ENCODE assay signal across 1 cellular context in the genomic region with DNA sequence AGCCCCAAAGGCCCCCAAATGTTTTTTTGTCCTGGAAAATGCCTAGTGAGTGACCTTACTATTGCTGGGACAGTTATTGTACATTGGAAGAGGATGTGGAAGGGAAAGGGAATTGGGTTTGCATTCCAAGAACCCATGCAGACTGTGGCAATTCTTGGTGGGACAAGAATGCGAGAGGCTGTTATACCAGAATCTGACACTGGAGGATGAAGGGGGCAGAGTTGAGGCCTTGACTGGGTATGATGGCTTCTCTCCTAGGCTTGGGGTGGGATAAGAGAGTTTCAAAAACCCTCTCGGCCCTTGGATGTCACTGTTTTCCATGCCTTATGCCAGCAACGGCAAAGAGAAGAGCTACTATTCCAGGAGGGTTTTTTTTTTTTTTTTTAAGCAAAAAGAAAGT.
TF ChIP-seq lines count a peak whose summit lies in the region.

No MANE protein-coding gene starts in this region.

TF ChIP-seq in K562, 482 proteins besides CTCF, POLR2A, EP300 and RAD21:
- TF ChIP-seq ZNF444 (CRISPR knock-in tag; IDR thresholded peaks at IDR 0.05) (no peak), NFIX (CRISPR knock-in tag; IDR thresholded peaks at IDR 0.05; ENCODE audit: low read depth) (no peak), HMG20A (CRISPR knock-in tag; conservative IDR thresholded peaks at IDR 0.05) (no peak)
- TF ChIP-seq, protein P1, sequence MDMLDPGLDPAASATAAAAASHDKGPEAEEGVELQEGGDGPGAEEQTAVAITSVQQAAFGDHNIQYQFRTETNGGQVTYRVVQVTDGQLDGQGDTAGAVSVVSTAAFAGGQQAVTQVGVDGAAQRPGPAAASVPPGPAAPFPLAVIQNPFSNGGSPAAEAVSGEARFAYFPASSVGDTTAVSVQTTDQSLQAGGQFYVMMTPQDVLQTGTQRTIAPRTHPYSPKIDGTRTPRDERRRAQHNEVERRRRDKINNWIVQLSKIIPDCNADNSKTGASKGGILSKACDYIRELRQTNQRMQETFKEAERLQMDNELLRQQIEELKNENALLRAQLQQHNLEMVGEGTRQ (CRISPR knock-in tag; IDR thresholded peaks at IDR 0.05): no peak
TF ChIP-seq in K562: peak in this region for 0.
